22 cellular contexts compared by ENCODE assay signal in the genomic region with DNA sequence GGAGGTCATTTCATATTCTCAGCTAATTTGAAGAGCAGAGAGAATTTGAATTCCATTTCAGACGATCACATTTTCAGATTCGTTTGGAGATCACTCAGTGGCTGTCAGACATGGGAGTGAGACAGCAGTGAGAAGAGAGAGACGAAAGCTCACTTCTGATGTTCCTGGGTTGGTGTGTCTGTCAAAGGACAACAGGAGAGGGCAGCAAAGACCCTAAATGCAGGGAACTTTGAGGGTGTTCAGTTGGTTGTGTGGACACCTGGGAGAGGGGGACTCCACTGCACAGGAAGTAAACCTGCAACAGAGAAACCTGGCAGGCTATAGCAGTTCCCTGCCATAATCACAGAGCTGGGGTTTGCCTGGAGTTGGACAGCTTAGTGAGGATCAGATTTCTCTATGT.
DNase-seq lines count a peak whose midpoint lies in the region; ATAC-seq, FAIRE-seq and TF ChIP-seq lines count a peak whose summit lies in the region.
"Had no signal": no experiment of that assay in that cellular context is flagged by ENCODE, and none has a peak within 500 bp of the region (broad histone marks: within the 10 kb centered on the region; RNA-seq: fewer than 3 reads in every experiment).

No MANE protein-coding gene starts in this region.

- POLR2A ChIA-PET in H1 (lab: Charles Lee; ENCODE audit: partially characterized antibody): no interaction called here

- no peak overlapping the region for H2BK120ac ChIP-seq in H1 (replicated peaks; ENCODE audit: low read depth, low read length)

- no peak overlapping the region for H3K23ac ChIP-seq in H1 (ENCODE audit: insufficient read length)

- intact Hi-C loops in stomach (cut with DNase I; ENCODE audit: low total_unique reads): no loop called here

- no peak overlapping the region for H2AFZ ChIP-seq in H1 (ENCODE audit: low read length)

- H4K5ac ChIP-seq in H1 (ENCODE audit: insufficient read length, low read depth, low read length): no peak overlapping the region

- H2BK15ac ChIP-seq in H1 (ENCODE audit: low read length): no peak overlapping the region

- no peaks in the 10 kb centered on the region for H3K23me2 ChIP-seq in H1 (ENCODE audit: low read depth, low read length)

- TF ChIP-seq POLR2A in H1 (IDR thresholded peaks at IDR 0.05; ENCODE audit: control extremely low read depth in 1 of 2, low read depth in 2 of 2, low read length in 2 of 2) (no peak), stomach (IDR thresholded peaks at IDR 0.05) (no peak)

- H3K27ac ChIP-seq in H1 (ENCODE audit: low read depth, low read length) (no peak overlapping the region), stomach (no peak overlapping the region)
- H3K27ac ChIP-seq: 22Rv1, foreskin keratinocyte, right atrium auricular region, upper lobe of right lung had no signal

- no peak for FAIRE-seq in H1 (lab: Jason Lieb, UNC)
- FAIRE-seq: HTR-8/SVneo, islet of Langerhans had no signal

- no peak overlapping the region for H3K4me3 ChIP-seq in H1 (ENCODE audit: extremely low read depth in 1 of 4, insufficient read depth in 2 of 4, low read depth in 3 of 4, low read length in 4 of 4)
- no peak overlapping the region for H3K4me3 ChIP-seq in stomach
- H3K4me3 ChIP-seq: ascending aorta, lung, right atrium auricular region, upper lobe of right lung had no signal

- no peaks in the 10 kb centered on the region for H3K79me2 ChIP-seq in H1 (ENCODE audit: control insufficient read depth in 1 of 2, insufficient read depth in 2 of 2, low read length in 2 of 2)

- no peak overlapping the region for H3K4ac ChIP-seq in H1 (replicated peaks; ENCODE audit: insufficient read length, low read depth, low read length)

- TF ChIP-seq RAD21 in H1 (IDR thresholded peaks at IDR 0.05 in 1 of 2, conservative IDR thresholded peaks at IDR 0.05 in 1 of 2; ENCODE audit: low read depth in 2 of 2, low read length in 2 of 2): peak; percentile 78 to 79

- H3K27me3 ChIP-seq in H1 (replicated peaks in 1 of 4; ENCODE audit: control insufficient read depth in 3 of 4, extremely low read depth in 1 of 4, insufficient read depth in 3 of 4, low read length in 3 of 4): no peaks in the 10 kb centered on the region
- no peaks in the 10 kb centered on the region for H3K27me3 ChIP-seq in stomach
- H3K27me3 ChIP-seq: ascending aorta, right atrium auricular region, upper lobe of right lung had no signal

- H2BK12ac ChIP-seq in H1 (ENCODE audit: low read depth, low read length): no peak overlapping the region

- H3K56ac ChIP-seq in H1 (replicated peaks; ENCODE audit: insufficient read length, low read depth, low read length): no peak overlapping the region

- H2AK5ac ChIP-seq in H1 (ENCODE audit: low read depth, low read length): no peak overlapping the region

- H4K20me1 ChIP-seq in H1 (replicated peaks in 1 of 2; ENCODE audit: control insufficient read depth in 1 of 2, insufficient read depth in 2 of 2, low read length in 2 of 2): no peaks in the 10 kb centered on the region

- H2BK20ac ChIP-seq in H1 (ENCODE audit: low read length): no peak overlapping the region

- H3K18ac ChIP-seq in H1 (ENCODE audit: extremely low read depth, low read length): no peak overlapping the region

- no peak overlapping the region for H3K9ac ChIP-seq in H1 (replicated peaks in 1 of 4; ENCODE audit: extremely low read depth in 1 of 4, low read depth in 3 of 4, low read length in 3 of 4)

- H4K8ac ChIP-seq in H1 (ENCODE audit: extremely low read depth, insufficient read depth, low read length): no peak overlapping the region

- H3K36me3 ChIP-seq in H1 (ENCODE audit: control insufficient read depth in 2 of 4, insufficient read depth in 4 of 4, low read length in 3 of 4) (no peaks in the 10 kb centered on the region), stomach (no peaks in the 10 kb centered on the region)
- H3K36me3 ChIP-seq: ascending aorta, right atrium auricular region, upper lobe of right lung had no signal

- DNase-seq in DMS 273 (lab: John Stamatoyannopoulos, UW; ENCODE audit: unreplicated experiment): peak; percentile 29
- DNase-seq in DMS 273 treated with DMSO at 0.1 percent for 48 hours (lab: John Stamatoyannopoulos, UW): no peak
- DNase-seq in COR-L47 (lab: John Stamatoyannopoulos, UW): peak; percentile 67
- DNase-seq in NCI-H2081 (lab: John Stamatoyannopoulos, UW): peak; percentile 82 to 95
- no peak for DNase-seq in H1 (ENCODE audit: low read depth in 1 of 2, low spot score in 2 of 2)
- DNase-seq in NCI-H1417 treated with DMSO at 0.1 percent for 48 hours (lab: John Stamatoyannopoulos, UW): no peak
- no peak for DNase-seq in stomach
- DNase-seq: AML-193; foreskin keratinocyte; NCI-H187 treated with DMSO at 0.1 percent for 48 hours; stimulated activated CD4-positive, alpha-beta T cell treated with anti-CD3 and anti-CD28 coated beads, Interleukin-12 subunit alpha, Interleukin-12 subunit beta, amount 100 ng/mL, for 4 hours; stimulated activated CD8-positive, alpha-beta memory T cell treated with anti-CD3 and anti-CD28 coated beads, Interleukin-4, amount 100 ng/mL, for 48 hours; T1000; upper lobe of right lung had no signal

- no peak overlapping the region for H4K91ac ChIP-seq in H1 (replicated peaks; ENCODE audit: insufficient read length, low read length)

- no peaks in the 10 kb centered on the region for H3K4me1 ChIP-seq in H1 (replicated peaks in 1 of 4; ENCODE audit: control insufficient read depth in 3 of 4, insufficient read depth in 4 of 4, low read length in 3 of 4)
- H3K4me1 ChIP-seq in stomach: no peaks in the 10 kb centered on the region
- H3K4me1 ChIP-seq: foreskin keratinocyte, right atrium auricular region, upper lobe of right lung had no signal

- 79% methylated on average over 3 of the region's 3 CpGs; no CpG with 5 or more reads in 1 of the 2 experiments for WGBS in H1 (ENCODE audit: extremely low coverage in 1 of 2, insufficient coverage in 1 of 2, insufficient read length in 1 of 2, insufficient replicate concordance in 2 of 2, low coverage in 1 of 2, low lambda C conversion rate in 2 of 2, missing lambda C conversion rate in 1 of 2), 2 experiments
- WGBS in stomach, 5 donors: 59 to 67% (median 65%) methylated on average over 3 of the region's 3 CpGs

- TF ChIP-seq EP300 in H1 (IDR thresholded peaks at IDR 0.05; ENCODE audit: borderline replicate concordance in 1 of 2, low read depth in 2 of 2, low read length in 2 of 2) (no peak), stomach (IDR thresholded peaks at IDR 0.05) (no peak)

- no peak overlapping the region for H3K4me2 ChIP-seq in H1 (ENCODE audit: insufficient read depth in 1 of 2, low read depth in 2 of 2, low read length in 2 of 2)

- H3K14ac ChIP-seq in H1 (ENCODE audit: insufficient read length): no peak overlapping the region

- CTCF ChIA-PET in H1 (lab: Charles Lee; ENCODE audit: partially characterized antibody): interaction anchor here (0.6 to 3.8 kb wide), 25 partner anchors 9 to 1127 kb away, joined by 3 to 18 read pairs (median 5); no protein-coding TSS in a partner anchor

- peak; percentile 31 to 57 (median 56) for TF ChIP-seq CTCF in H1 (IDR thresholded peaks at IDR 0.05; ENCODE audit: control extremely low read depth in 1 of 3, insufficient read depth in 1 of 3, low read depth in 1 of 3, low read length in 3 of 3)
- no peak for TF ChIP-seq CTCF in stomach (IDR thresholded peaks at IDR 0.05)

- no peak overlapping the region for H2BK5ac ChIP-seq in H1 (ENCODE audit: low read depth, low read length)

- no peaks in the 10 kb centered on the region for H3K79me1 ChIP-seq in H1 (ENCODE audit: low read depth, low read length)

- ATAC-seq in GM21390 (IDR thresholded peaks at IDR 0.05; ENCODE audit: unreplicated experiment): no peak
- ATAC-seq: activated naive CD4-positive, alpha-beta T cell treated with anti-CD3 and anti-CD28 coated beads, Interleukin-2, amount 50 U/mL, for 72 hours; foreskin keratinocyte; upper lobe of right lung had no signal

- no peaks in the 10 kb centered on the region for H3K9me3 ChIP-seq in H1 (ENCODE audit: insufficient read depth in 2 of 2, low read depth in 1 of 2, low read length in 1 of 2)
- no peaks in the 10 kb centered on the region for H3K9me3 ChIP-seq in stomach
- H3K9me3 ChIP-seq: ascending aorta, right atrium auricular region, upper lobe of right lung had no signal

TF ChIP-seq in H1, 55 proteins besides CTCF, POLR2A, EP300 and RAD21:
- TF ChIP-seq YY1 (IDR thresholded peaks at IDR 0.05; ENCODE audit: low read depth, low read length) (no peak), KDM5A (IDR thresholded peaks at IDR 0.05; ENCODE audit: low read length) (no peak), BRCA1 (IDR thresholded peaks at IDR 0.05; ENCODE audit: low read depth, low read length) (no peak), SAP30 (IDR thresholded peaks at IDR 0.05; ENCODE audit: insufficient read depth, insufficient replicate concordance, low read length) (no peak), GABPA (IDR thresholded peaks at IDR 0.05; ENCODE audit: borderline replicate concordance, insufficient read depth, low read length) (no peak), SP1 (IDR thresholded peaks at IDR 0.05; ENCODE audit: low read depth, low read length) (no peak), SRF (IDR thresholded peaks at IDR 0.05; ENCODE audit: low read depth, low read length) (no peak), TAF1 (IDR thresholded peaks at IDR 0.05; ENCODE audit: low read depth, low read length) (no peak), BCL11A (IDR thresholded peaks at IDR 0.05; ENCODE audit: low read depth in 2 of 2, low read length in 2 of 2) (no peak), SUZ12 (IDR thresholded peaks at IDR 0.05; ENCODE audit: low read length) (no peak), JUN (IDR thresholded peaks at IDR 0.05; ENCODE audit: low read depth, low read length) (no peak), JUND (IDR thresholded peaks at IDR 0.05; ENCODE audit: low read length) (no peak), SP4 (IDR thresholded peaks at IDR 0.05; ENCODE audit: low read length) (no peak)

Comparison
In these comparisons a context has a peak if more than half of its experiments do, and no peak if none do; other contexts are left out.
1. DNase-seq: peak in DMS 273 (single experiment), COR-L47 (single experiment) and NCI-H2081 (2 of 2); none in DMS 273 treated with DMSO at 0.1 percent for 48 hours (single experiment), H1 (0 of 2), NCI-H1417 treated with DMSO at 0.1 percent for 48 hours (single experiment) and stomach (single experiment).
2. CTCF ChIP-seq: peak in H1 (3 of 3); none in stomach (0 of 7).